In the genomic region with DNA sequence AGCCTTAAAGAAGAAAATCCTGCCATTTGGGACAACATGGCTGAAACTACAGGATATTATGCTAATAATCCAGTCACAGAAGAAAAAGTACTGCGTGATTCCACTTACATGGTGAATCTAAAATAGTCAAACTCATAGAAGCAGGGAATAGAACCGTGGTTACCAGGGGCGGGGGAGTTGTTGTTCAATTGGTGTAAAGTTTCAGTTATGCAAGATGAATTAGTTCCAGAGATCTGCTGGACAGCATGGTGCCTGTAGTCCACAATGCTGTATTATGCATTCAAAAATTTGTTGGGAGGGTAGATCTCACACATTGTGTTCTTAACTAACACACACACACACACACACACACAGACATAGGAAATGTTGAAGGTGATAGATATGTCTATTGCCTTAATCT, we compare ENCODE assay signal across 23 cellular contexts.
"Had no signal": no experiment of that assay in that cellular context is flagged by ENCODE, and none has a peak within 500 bp of the region (broad histone marks: within the 10 kb centered on the region; RNA-seq: fewer than 3 reads in every experiment).

No MANE protein-coding gene starts in this region.

- H3K27ac ChIP-seq: colonic mucosa, coronary artery, dorsolateral prefrontal cortex, epithelial cell of prostate, esophagus muscularis mucosa, esophagus squamous epithelium, foreskin keratinocyte, gastrocnemius medialis, gastroesophageal sphincter, heart left ventricle, heart right ventricle had no signal

- H3K9me3 ChIP-seq: colonic mucosa, esophagus muscularis mucosa, esophagus squamous epithelium, gastrocnemius medialis, gastroesophageal sphincter, heart left ventricle had no signal

- H3K27me3 ChIP-seq: colonic mucosa, dorsolateral prefrontal cortex, esophagus muscularis mucosa, foreskin keratinocyte, gastrocnemius medialis, gastroesophageal sphincter, heart left ventricle had no signal

- H3K36me3 ChIP-seq: colonic mucosa, esophagus muscularis mucosa, esophagus squamous epithelium, gastrocnemius medialis, gastroesophageal sphincter, heart left ventricle, heart right ventricle had no signal

- H3K4me3 ChIP-seq: colonic mucosa, coronary artery, dorsolateral prefrontal cortex, esophagus muscularis mucosa, esophagus squamous epithelium, gastrocnemius medialis, gastroesophageal sphincter, heart left ventricle, heart right ventricle had no signal

- DNase-seq: colonic mucosa; cortex of kidney; dermis blood vessel endothelial cell; dorsolateral prefrontal cortex; effector CD4-positive, alpha-beta T cell; effector CD8-positive, alpha-beta T cell; effector memory CD4-positive, alpha-beta T cell; effector memory CD8-positive, alpha-beta T cell; endodermal cell; erythroblast; esophagus squamous epithelium; foreskin fibroblast; foreskin keratinocyte; foreskin melanocyte; gastrocnemius medialis; glutamatergic neuron; head of caudate nucleus; heart left ventricle; heart right ventricle had no signal

- H3K4me1 ChIP-seq: colonic mucosa, esophagus muscularis mucosa, esophagus squamous epithelium, foreskin keratinocyte, gastrocnemius medialis, gastroesophageal sphincter, heart left ventricle, heart right ventricle had no signal
